In the genomic region with DNA sequence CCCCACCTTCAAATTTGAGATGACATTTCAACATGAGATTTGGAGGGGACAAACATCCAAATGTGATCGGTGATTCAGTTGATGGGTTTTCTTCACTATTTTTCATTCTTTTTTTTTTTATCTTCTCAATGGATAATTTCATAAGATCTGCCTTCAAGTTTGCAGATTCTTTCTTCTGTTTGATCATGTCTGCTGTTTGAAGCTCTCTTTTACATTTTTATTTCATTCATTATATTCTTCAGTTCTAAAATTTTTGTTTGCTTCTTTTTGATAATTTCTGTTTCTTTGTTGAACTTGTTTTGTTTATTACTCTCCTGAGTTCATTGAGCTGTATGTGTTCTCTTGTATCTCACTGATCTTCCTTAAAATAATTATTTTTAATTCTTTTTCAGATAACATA, we compare ENCODE assay signal across 23 cellular contexts.
"Had no signal": no experiment of that assay in that cellular context is flagged by ENCODE, and none has a peak within 500 bp of the region (broad histone marks: within the 10 kb centered on the region; RNA-seq: fewer than 3 reads in every experiment).

No MANE protein-coding gene starts in this region.

- H3K4me1 ChIP-seq: colonic mucosa, esophagus muscularis mucosa, foreskin keratinocyte, gastroesophageal sphincter, heart left ventricle, left lung, lower lobe of right lung had no signal

- H2AFZ ChIP-seq: hepatocyte had no signal

- FAIRE-seq: endometrium, frontal cortex, keratinocyte had no signal

- H3K9me3 ChIP-seq: colonic mucosa, gastroesophageal sphincter, left lung, lower lobe of right lung, mucosa of descending colon had no signal

- H3K4me2 ChIP-seq: hepatocyte had no signal

- H3K27ac ChIP-seq: colonic mucosa, epithelial cell of prostate, esophagus muscularis mucosa, foreskin keratinocyte, gastroesophageal sphincter, heart left ventricle, hepatocyte, left lung, lower lobe of right lung had no signal

- H3K27me3 ChIP-seq: colonic mucosa, esophagus muscularis mucosa, foreskin keratinocyte, gastroesophageal sphincter, heart left ventricle, hepatocyte, left lung had no signal

- H3K36me3 ChIP-seq: colonic mucosa, esophagus muscularis mucosa, gastroesophageal sphincter, heart left ventricle, left lung, lower lobe of right lung had no signal

- ATAC-seq: effector memory CD8-positive, alpha-beta T cell; foreskin keratinocyte; gastroesophageal sphincter; heart left ventricle; left cardiac atrium; left lung; left ventricle myocardium superior; lower lobe of right lung; mucosa of descending colon had no signal

- DNase-seq: colonic mucosa; cortex of kidney; effector CD8-positive, alpha-beta T cell; effector memory CD8-positive, alpha-beta T cell; endodermal cell; erythroblast; foreskin keratinocyte; heart left ventricle; hypothalamus; immature natural killer cell; left cardiac atrium; left lung; left ventricle myocardium superior; lower lobe of right lung; mucosa of descending colon; naive B cell had no signal

- H3K4me3 ChIP-seq: colonic mucosa, esophagus muscularis mucosa, gastroesophageal sphincter, heart left ventricle, hepatocyte, left lung, lower lobe of right lung, mucosa of descending colon had no signal
